ENCODE assay signal across 3 cellular contexts in genomic region chr16:2237552-2238395, GRCh38.
TF ChIP-seq lines count a peak whose summit lies in the region.

No MANE protein-coding gene starts in this region.

TF ChIP-seq in SK-N-SH, 30 proteins besides CTCF, POLR2A, EP300 and RAD21:
- no peak for TF ChIP-seq RFX5 (IDR thresholded peaks at IDR 0.05; ENCODE audit: low read length)
- TF ChIP-seq JUND (IDR thresholded peaks at IDR 0.05), result no peak
- no peak for TF ChIP-seq GATA2 (CRISPR knock-in tag; IDR thresholded peaks at IDR 0.05)
- TF ChIP-seq FOXJ3 (CRISPR knock-in tag; IDR thresholded peaks at IDR 0.05), result no peak
- TF ChIP-seq RCOR1 (IDR thresholded peaks at IDR 0.05; ENCODE audit: low read length), result no peak
- no peak for TF ChIP-seq NRF1 (IDR thresholded peaks at IDR 0.05; ENCODE audit: low read depth, low read length)
- no peak for TF ChIP-seq EZH2phosphoT487 (IDR thresholded peaks at IDR 0.05; ENCODE audit: borderline replicate concordance, low read depth)
- TF ChIP-seq USF2 (IDR thresholded peaks at IDR 0.05; ENCODE audit: borderline replicate concordance, low read depth, low read length), result no peak

TF ChIP-seq in SK-N-SH treated with all-trans-retinoic acid at 6 μM for 48 hours, 23 proteins besides CTCF, POLR2A, EP300 and RAD21:
- no peak for TF ChIP-seq OSR1 (CRISPR knock-in tag; IDR thresholded peaks at IDR 0.05)
- no peak for TF ChIP-seq CREB5 (CRISPR knock-in tag; IDR thresholded peaks at IDR 0.05; ENCODE audit: low read depth)
- TF ChIP-seq ZNF565 (CRISPR knock-in tag; conservative IDR thresholded peaks at IDR 0.05; ENCODE audit: low read depth), result no peak
- TF ChIP-seq TSHZ2 (CRISPR knock-in tag; IDR thresholded peaks at IDR 0.05), result no peak
- no peak for TF ChIP-seq ZC3H10 (CRISPR knock-in tag; IDR thresholded peaks at IDR 0.05)
- no peak for TF ChIP-seq ISL1 (CRISPR knock-in tag; IDR thresholded peaks at IDR 0.05)
- no peak for TF ChIP-seq PPARA (CRISPR knock-in tag; IDR thresholded peaks at IDR 0.05; ENCODE audit: borderline replicate concordance)
- no peak for TF ChIP-seq POU6F1 (CRISPR knock-in tag; IDR thresholded peaks at IDR 0.05; ENCODE audit: borderline replicate concordance, low read depth)
- no peak for TF ChIP-seq TCF4 (CRISPR knock-in tag; IDR thresholded peaks at IDR 0.05; ENCODE audit: borderline replicate concordance)
- TF ChIP-seq CSDC2 (CRISPR knock-in tag; IDR thresholded peaks at IDR 0.05), result no peak
- TF ChIP-seq ZFP30 (CRISPR knock-in tag; IDR thresholded peaks at IDR 0.05), result no peak
- no peak for TF ChIP-seq ESRRG (CRISPR knock-in tag; IDR thresholded peaks at IDR 0.05)
- TF ChIP-seq GLIS3 (CRISPR knock-in tag; IDR thresholded peaks at IDR 0.05), result no peak
- no peak for TF ChIP-seq BACH2 (CRISPR knock-in tag; IDR thresholded peaks at IDR 0.05; ENCODE audit: borderline replicate concordance)
- no peak for TF ChIP-seq CSRNP3 (CRISPR knock-in tag; IDR thresholded peaks at IDR 0.05)

TF ChIP-seq in GM12878, 131 proteins besides CTCF, POLR2A, EP300 and RAD21:
- TF ChIP-seq SMAD1 (IDR thresholded peaks at IDR 0.05; ENCODE audit: low read depth, partially characterized antibody) (no peak), USF2 (IDR thresholded peaks at IDR 0.05; ENCODE audit: borderline replicate concordance, low read depth, low read length) (no peak), POLR2AphosphoS2 (IDR thresholded peaks at IDR 0.05; ENCODE audit: low read depth, low read length) (0 out of 2 replicates have a peak, but pooled peaks have one; percentile 3)
